In the genomic region with DNA sequence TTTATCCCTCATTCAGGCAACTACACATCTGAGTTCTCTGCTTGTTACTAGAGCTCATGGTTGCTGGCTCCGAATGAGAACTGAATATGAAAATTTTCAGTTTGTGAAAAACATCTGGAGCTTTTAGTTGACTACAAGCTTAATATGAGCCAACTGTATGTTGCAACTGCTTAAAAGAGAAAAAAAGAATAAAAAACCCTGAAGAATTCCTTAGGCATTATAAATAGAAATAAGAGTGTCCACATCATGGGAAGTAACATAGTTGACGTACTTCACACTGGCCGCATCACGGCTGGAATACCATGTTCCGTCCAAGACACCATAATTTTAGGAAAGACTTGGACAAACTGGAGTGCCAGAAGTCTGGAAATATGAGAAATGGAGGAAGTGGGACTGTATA, we compare ENCODE assay signal across 20 cellular contexts. TPM values are rescaled to one million over a fixed set of nuclear protein-coding genes. Genes with fewer than 3 reads are reported as not detected.
DNase-seq lines count a peak whose midpoint lies in the region; ATAC-seq and TF ChIP-seq lines count a peak whose summit lies in the region.
"Had no signal": no experiment of that assay in that cellular context is flagged by ENCODE, and none has a peak within 500 bp of the region (broad histone marks: within the 10 kb centered on the region; RNA-seq: fewer than 3 reads in every experiment).

No MANE protein-coding gene starts in this region.

- H3K4me1 Mint-ChIP-seq in activated naive CD8-positive, alpha-beta T cell treated with anti-CD3 and anti-CD28 coated beads, Interleukin-2, amount 50 U/mL, for 24 hours = peaks cover 2% of the 10 kb centered on the region
- H3K4me1 Mint-ChIP-seq: activated T-helper 17 cell treated with anti-CD3 and anti-CD28 coated beads, Interleukin-2, amount 50 U/mL, for 72 hours; central memory CD8-positive, alpha-beta T cell had no signal

- H3K27ac ChIP-seq in left lung = no peak overlapping the region
- H3K27ac ChIP-seq in testis = no peak overlapping the region
- H3K27ac ChIP-seq: suprapubic skin had no signal

- H3K27me3 ChIP-seq in left lung = no peaks in the 10 kb centered on the region
- H3K27me3 ChIP-seq in testis = no peaks in the 10 kb centered on the region
- H3K27me3 ChIP-seq: suprapubic skin had no signal

- H3K9me3 ChIP-seq in left lung (no peaks in the 10 kb centered on the region), testis (no peaks in the 10 kb centered on the region)
- H3K9me3 ChIP-seq: suprapubic skin had no signal

- no peak overlapping the region for H3K4me3 ChIP-seq in left lung
- H3K4me3 ChIP-seq in testis = no peak overlapping the region
- H3K4me3 ChIP-seq: suprapubic skin had no signal

- DNase-seq in GM03348 (ENCODE audit: low spot score) = peak; percentile 52
- peak; percentile 68 for DNase-seq in fibroblast of peridontal ligament (ENCODE audit: extremely low read depth)
- no peak for DNase-seq in left lung
- peak; percentile 15 for DNase-seq in testis
- DNase-seq in activated naive CD8-positive, alpha-beta T cell treated with anti-CD3 and anti-CD28 coated beads, Interleukin-2, amount 50 U/mL, for 24 hours = no peak
- DNase-seq in COLO668 (lab: John Stamatoyannopoulos, UW; ENCODE audit: unreplicated experiment) = no peak
- DNase-seq: activated CD4-positive, CD25-positive, alpha-beta regulatory T cell; CD8-positive, alpha-beta T cell; effector CD8-positive, alpha-beta T cell; NCI-H1436 treated with DMSO at 0.1 percent for 48 hours; NCI-H2171 treated with DMSO at 0.1 percent for 48 hours; PC-3; small intestine had no signal

- 47 to 62% methylated on average over 5 of the region's 5 CpGs for WGBS in testis, 2 donors

- peak; percentile 38 for ATAC-seq in left lung
- ATAC-seq in GM18867 (IDR thresholded peaks at IDR 0.05; ENCODE audit: unreplicated experiment) = no peak
- ATAC-seq in activated naive CD8-positive, alpha-beta T cell treated with anti-CD3 and anti-CD28 coated beads, Interleukin-2, amount 50 U/mL, for 24 hours = no peak
- ATAC-seq in GM18858 (IDR thresholded peaks at IDR 0.05; ENCODE audit: unreplicated experiment) = no peak
- ATAC-seq: activated T-helper 17 cell treated with anti-CD3 and anti-CD28 coated beads, Interleukin-2, amount 50 U/mL, for 72 hours; CD8-positive, alpha-beta T cell; HepG2; PC-3 had no signal

- intact Hi-C loops in left lung (cut with DNase I) = no loop called here
- intact Hi-C loops in testis (cut with DNase I; ENCODE audit: low total_unique reads) = no loop called here

- no peak for TF ChIP-seq CTCF in left lung (IDR thresholded peaks at IDR 0.05)
- TF ChIP-seq CTCF in testis (IDR thresholded peaks at IDR 0.05) = no peak

- H3K36me3 Mint-ChIP-seq in activated naive CD8-positive, alpha-beta T cell treated with anti-CD3 and anti-CD28 coated beads, Interleukin-2, amount 50 U/mL, for 24 hours (ENCODE audit: low read depth) = no peaks in the 10 kb centered on the region
- H3K36me3 Mint-ChIP-seq: CD8-positive, alpha-beta T cell had no signal

- no peak for TF ChIP-seq POLR2A in testis (IDR thresholded peaks at IDR 0.05)

- H3K9me3 Mint-ChIP-seq in activated naive CD8-positive, alpha-beta T cell treated with anti-CD3 and anti-CD28 coated beads, Interleukin-2, amount 50 U/mL, for 24 hours = no peaks in the 10 kb centered on the region
- H3K9me3 Mint-ChIP-seq: activated T-helper 17 cell treated with anti-CD3 and anti-CD28 coated beads, Interleukin-2, amount 50 U/mL, for 72 hours; CD8-positive, alpha-beta T cell; central memory CD8-positive, alpha-beta T cell; T-helper 2 cell treated with Interferon-gamma antibody and Interleukin-4, amounts not matched to agents 5 μg/mL and 100 μg/mL, for 36 hours had no signal

- no peak overlapping the region for H3K4me3 Mint-ChIP-seq in activated naive CD8-positive, alpha-beta T cell treated with anti-CD3 and anti-CD28 coated beads, Interleukin-2, amount 50 U/mL, for 24 hours
- H3K4me3 Mint-ChIP-seq: activated T-helper 17 cell treated with anti-CD3 and anti-CD28 coated beads, Interleukin-2, amount 50 U/mL, for 72 hours; CD8-positive, alpha-beta T cell; central memory CD8-positive, alpha-beta T cell; T-helper 2 cell treated with Interferon-gamma antibody and Interleukin-4, amounts not matched to agents 5 μg/mL and 100 μg/mL, for 36 hours had no signal

- no peaks in the 10 kb centered on the region for H3K4me1 ChIP-seq in left lung
- no peaks in the 10 kb centered on the region for H3K4me1 ChIP-seq in testis

- H3K27me3 Mint-ChIP-seq in activated naive CD8-positive, alpha-beta T cell treated with anti-CD3 and anti-CD28 coated beads, Interleukin-2, amount 50 U/mL, for 24 hours = no peaks in the 10 kb centered on the region
- H3K27me3 Mint-ChIP-seq: activated T-helper 17 cell treated with anti-CD3 and anti-CD28 coated beads, Interleukin-2, amount 50 U/mL, for 72 hours; central memory CD8-positive, alpha-beta T cell had no signal

- H3K27ac Mint-ChIP-seq in activated naive CD8-positive, alpha-beta T cell treated with anti-CD3 and anti-CD28 coated beads, Interleukin-2, amount 50 U/mL, for 24 hours = no peak overlapping the region
- H3K27ac Mint-ChIP-seq: activated T-helper 17 cell treated with anti-CD3 and anti-CD28 coated beads, Interleukin-2, amount 50 U/mL, for 72 hours; CD8-positive, alpha-beta T cell; T-helper 2 cell treated with Interferon-gamma antibody and Interleukin-4, amounts not matched to agents 5 μg/mL and 100 μg/mL, for 36 hours had no signal

- H3K36me3 ChIP-seq in left lung (no peaks in the 10 kb centered on the region), testis (ENCODE audit: low read depth, missing control alignments) (no peaks in the 10 kb centered on the region)
- H3K36me3 ChIP-seq: suprapubic skin had no signal

RNA-seq across cellular contexts. Expression of gene PDE3A, which starts 57.9 kb away (rescaled TPM):
- total RNA-seq in left lung (1 to 10 TPM; 5.1 to 9.2 TPM), testis (1 to 10 TPM; 1.6 to 4.8 TPM)
- polyA plus RNA-seq in testis (ENCODE audit: insufficient read depth, low read depth, low replicate concordance) = 2.7 TPM
- total RNA-seq: activated T-helper 17 cell treated with anti-CD3 and anti-CD28 coated beads, Interleukin-2, amount 50 U/mL, for 72 hours; CD8-positive, alpha-beta T cell had no signal

Comparison
In these comparisons a context has a peak if more than half of its experiments do, and no peak if none do; other contexts are left out.
1. DNase-seq: peak in GM03348 (single experiment), fibroblast of peridontal ligament (single experiment) and testis (single experiment); none in left lung (0 of 2), activated naive CD8-positive, alpha-beta T cell treated with anti-CD3 and anti-CD28 coated beads, Interleukin-2, amount 50 U/mL, for 24 hours (single experiment) and COLO668 (single experiment).